In genomic region chr1:167230437-167230836, GRCh38 we compare ENCODE assay signal across 2 cellular contexts.
TF ChIP-seq lines count a peak whose summit lies in the region.

No MANE protein-coding gene starts in this region.

TF ChIP-seq in A549, 52 proteins besides CTCF, POLR2A, EP300 and RAD21:
- TF ChIP-seq POLR2AphosphoS2 (conservative IDR thresholded peaks at IDR 0.05; ENCODE audit: low read length) = no peak
- no peak for TF ChIP-seq KDM5A (IDR thresholded peaks at IDR 0.05)
- TF ChIP-seq BCL3 (IDR thresholded peaks at IDR 0.05) = no peak
- TF ChIP-seq, protein P1, sequence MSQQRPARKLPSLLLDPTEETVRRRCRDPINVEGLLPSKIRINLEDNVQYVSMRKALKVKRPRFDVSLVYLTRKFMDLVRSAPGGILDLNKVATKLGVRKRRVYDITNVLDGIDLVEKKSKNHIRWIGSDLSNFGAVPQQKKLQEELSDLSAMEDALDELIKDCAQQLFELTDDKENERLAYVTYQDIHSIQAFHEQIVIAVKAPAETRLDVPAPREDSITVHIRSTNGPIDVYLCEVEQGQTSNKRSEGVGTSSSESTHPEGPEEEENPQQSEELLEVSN (IDR thresholded peaks at IDR 0.05; ENCODE audit: borderline replicate concordance, low read depth) = no peak
- no peak for TF ChIP-seq ZC3H11A (IDR thresholded peaks at IDR 0.05)
- TF ChIP-seq HES2 (IDR thresholded peaks at IDR 0.05) = no peak

TF ChIP-seq in GM12878, 131 proteins besides CTCF, POLR2A, EP300 and RAD21:
- TF ChIP-seq ZNF217 (IDR thresholded peaks at IDR 0.05) = no peak
